In genomic region chr4:1241466-1241935, GRCh38 we compare ENCODE assay signal across 18 cellular contexts. TPM values are rescaled to one million over a fixed set of nuclear protein-coding genes. Genes with fewer than 3 reads are reported as not detected.
A peak's percentile ranks its signal among the peaks of the same experiment; 100 is the strongest.
DNase-seq lines count a peak whose midpoint lies in the region; ATAC-seq and TF ChIP-seq lines count a peak whose summit lies in the region.
"Had no signal": no experiment of that assay in that cellular context is flagged by ENCODE, and none has a peak within 500 bp of the region (broad histone marks: within the 10 kb centered on the region; RNA-seq: fewer than 3 reads in every experiment).

No MANE protein-coding gene starts in this region.

- intact Hi-C loops in cardiac septum (cut with DNase I), result no loop called here
- intact Hi-C loops in Right ventricle myocardium superior (cut with DNase I), result no loop called here
- intact Hi-C loops in colonic mucosa (cut with DNase I), result loop anchor here (5.0 kb wide), 1 partner anchor 34 kb away; no protein-coding TSS in a partner anchor
- intact Hi-C loops in right lobe of liver (cut with DNase I), result loop anchor here in 1 of 2 donors (10.0 kb wide), 2 partner anchors 77 to 107 kb away; no protein-coding TSS in a partner anchor
- intact Hi-C loops in tibial artery (cut with DNase I; ENCODE audit: low total_unique reads), result no loop called here

- peak; percentile 70 for DNase-seq in cardiac septum (ENCODE audit: low spot score)
- DNase-seq in Right ventricle myocardium superior, result no peak
- DNase-seq in colonic mucosa, result peak; percentile 43
- DNase-seq in right lobe of liver, result peak in 2 of 3 donors; percentile 41 to 56
- DNase-seq in tibial artery, result peak; percentile 16 to 60
- no peak for DNase-seq in amniotic stem cell (lab: John Stamatoyannopoulos, UW)
- no peak for DNase-seq in DMS79 treated with DMSO at 0.1 percent for 48 hours (lab: John Stamatoyannopoulos, UW)
- DNase-seq: activated CD4-positive, alpha-beta T cell treated with anti-CD3 and anti-CD28 coated beads, Interleukin-2, amount 50 U/mL, for 48 hours; brain microvascular endothelial cell; CD4-positive, alpha-beta memory T cell; dermis blood vessel endothelial cell; foreskin melanocyte; NCI-H1436 treated with DMSO at 0.1 percent for 48 hours; NCI-H526; T-helper 1 cell had no signal

- no peak for TF ChIP-seq CTCF in colonic mucosa (IDR thresholded peaks at IDR 0.05)
- TF ChIP-seq CTCF in right lobe of liver (IDR thresholded peaks at IDR 0.05), result no peak
- no peak for TF ChIP-seq CTCF in tibial artery (IDR thresholded peaks at IDR 0.05)

- WGBS in right lobe of liver (ENCODE audit: insufficient coverage, low coverage, low lambda C conversion rate, missing lambda C conversion rate), result 59% methylated on average over 4 of the region's 21 CpGs

- H3K27ac ChIP-seq in colonic mucosa (peak overlapping the region; percentile 37), right lobe of liver (peak overlapping the region; percentile 41 to 60 (median 56)), tibial artery (no peak overlapping the region)
- H3K27ac ChIP-seq: brain microvascular endothelial cell had no signal

- no peak overlapping the region for H3K4me3 ChIP-seq in colonic mucosa
- no peak overlapping the region for H3K4me3 ChIP-seq in right lobe of liver
- no peak overlapping the region for H3K4me3 ChIP-seq in tibial artery
- H3K4me3 ChIP-seq: smooth muscle cell had no signal

- no peaks in the 10 kb centered on the region for H3K27me3 ChIP-seq in colonic mucosa
- no peaks in the 10 kb centered on the region for H3K27me3 ChIP-seq in right lobe of liver
- H3K27me3 ChIP-seq in tibial artery, result no peaks in the 10 kb centered on the region
- H3K27me3 ChIP-seq: brain microvascular endothelial cell had no signal

- TF ChIP-seq POLR2A in right lobe of liver (IDR thresholded peaks at IDR 0.05), result no peak

- H3K4me1 ChIP-seq in colonic mucosa, result peaks cover 23% of the 10 kb centered on the region
- H3K4me1 ChIP-seq in right lobe of liver, result peaks cover 0 to 48% (median 29%) of the 10 kb centered on the region in 4 donors
- H3K4me1 ChIP-seq in tibial artery, result peaks cover 11 to 56% (median 44%) of the 10 kb centered on the region in 4 donors

- H3K9ac ChIP-seq in colonic mucosa (ENCODE audit: low read depth in 2 of 2, low read length in 2 of 2), result no peak overlapping the region

- H3K36me3 ChIP-seq in colonic mucosa (no peaks in the 10 kb centered on the region), right lobe of liver (peaks cover 0 to 18% (median 4%) of the 10 kb centered on the region in 4 donors), tibial artery (peaks cover 24 to 53% (median 39%) of the 10 kb centered on the region in 3 donors)

- no peak for ATAC-seq in Right ventricle myocardium superior (ENCODE audit: poor library complexity)
- ATAC-seq in right lobe of liver, result peak; percentile 29 to 70 (median 49)
- ATAC-seq in HG03565 (IDR thresholded peaks at IDR 0.05; ENCODE audit: unreplicated experiment), result no peak
- ATAC-seq: naive thymus-derived CD4-positive, alpha-beta T cell had no signal

- H3K9me3 ChIP-seq in colonic mucosa, result no peaks in the 10 kb centered on the region
- H3K9me3 ChIP-seq in right lobe of liver, result no peaks in the 10 kb centered on the region
- H3K9me3 ChIP-seq in tibial artery, result no peaks in the 10 kb centered on the region

RNA-seq across cellular contexts. Expression of gene CTBP1, which starts 7.4 kb away (rescaled TPM):
- total RNA-seq in cardiac septum (129 TPM), Right ventricle myocardium superior (133 TPM), colonic mucosa (100 to 1,000 TPM; 137 to 200 TPM), right lobe of liver (10 to 100 TPM; 74.8 to 85.5 (median 79.4) TPM)

RNA-seq across cellular contexts. Expression of gene MAEA, which starts 48.2 kb away (rescaled TPM):
- 55.2 TPM for total RNA-seq in cardiac septum
- 50.3 TPM for total RNA-seq in Right ventricle myocardium superior
- total RNA-seq in colonic mucosa, result 100 to 1,000 TPM in 1 of 2 donors, 10 to 100 TPM in 1; 65.8 to 124 TPM
- total RNA-seq in right lobe of liver, result 10 to 100 TPM; 24.3 to 42.0 (median 27.9) TPM

Comparison
In these comparisons a context has a peak if more than half of its experiments do, and no peak if none do; other contexts are left out.
1. DNase-seq: peak in cardiac septum (single experiment), colonic mucosa (single experiment), right lobe of liver (2 of 3) and tibial artery (2 of 2); none in Right ventricle myocardium superior (single experiment), amniotic stem cell (single experiment) and DMS79 treated with DMSO at 0.1 percent for 48 hours (single experiment).
2. ATAC-seq: peak in right lobe of liver (4 of 4); none in Right ventricle myocardium superior (single experiment) and HG03565 (single experiment).
3. H3K27ac ChIP-seq: peak in colonic mucosa (single experiment) and right lobe of liver (3 of 3); none in tibial artery (0 of 2).